In genomic region chr13:113917523-113918371, GRCh38 we compare ENCODE assay signal across 26 cellular contexts. TPM values are rescaled to one million over a fixed set of nuclear protein-coding genes. Genes with fewer than 3 reads are reported as not detected.
DNase-seq lines count a peak whose midpoint lies in the region; ATAC-seq and TF ChIP-seq lines count a peak whose summit lies in the region.
"Had no signal": no experiment of that assay in that cellular context is flagged by ENCODE, and none has a peak within 500 bp of the region (broad histone marks: within the 10 kb centered on the region; RNA-seq: fewer than 3 reads in every experiment).

No MANE protein-coding gene starts in this region.

- ATAC-seq in GM18909 (IDR thresholded peaks at IDR 0.05; ENCODE audit: poor library complexity, unreplicated experiment), result no peak
- no peak for ATAC-seq in GM19467 (IDR thresholded peaks at IDR 0.05; ENCODE audit: unreplicated experiment)
- ATAC-seq in GM18861 (IDR thresholded peaks at IDR 0.05; ENCODE audit: unreplicated experiment), result no peak
- ATAC-seq: stimulated activated naive CD8-positive, alpha-beta T cell treated with anti-CD3 and anti-CD28 coated beads, Interleukin-15, Interleukin-2, amounts not matched to agents 100 U/mL and 50 U/mL, for 24 hours had no signal

- H3K4me1 Mint-ChIP-seq in nephron progenitor cell (peaks cover 5% of the 10 kb centered on the region), type B pancreatic cell (ENCODE audit: unreplicated experiment) (no peaks in the 10 kb centered on the region)
- H3K4me1 Mint-ChIP-seq: immature natural killer cell had no signal

- H3K9ac ChIP-seq in colonic mucosa (ENCODE audit: low read depth in 2 of 2, low read length in 2 of 2), result no peak overlapping the region

- no peak overlapping the region for H3K4me3 Mint-ChIP-seq in nephron progenitor cell
- no peak overlapping the region for H3K4me3 Mint-ChIP-seq in type B pancreatic cell
- H3K4me3 Mint-ChIP-seq: activated naive CD8-positive, alpha-beta T cell; activated T-helper 1 cell treated with anti-CD3 and anti-CD28 coated beads, Interleukin-12 subunit alpha, Interleukin-12 subunit beta, Interleukin-2, Interleukin-4 antibody, amounts not matched to agents 30 ng/mL and 10 ng/mL and 1 ng/mL, durations not matched to agents 14 hours and 24 hours and 36 hours; immature natural killer cell had no signal

- H3K9me3 Mint-ChIP-seq in nephron progenitor cell, result peaks cover 22% of the 10 kb centered on the region
- peaks cover 13% of the 10 kb centered on the region for H3K9me3 Mint-ChIP-seq in type B pancreatic cell

- H3K36me3 ChIP-seq in colonic mucosa, result no peaks in the 10 kb centered on the region
- H3K36me3 ChIP-seq: left ventricle myocardium inferior, upper lobe of left lung had no signal

- H3K4me1 ChIP-seq in colonic mucosa, result no peaks in the 10 kb centered on the region
- H3K4me1 ChIP-seq: left ventricle myocardium inferior, upper lobe of left lung had no signal

- TF ChIP-seq CTCF in colonic mucosa (IDR thresholded peaks at IDR 0.05) (no peak), nephron progenitor cell (IDR thresholded peaks at IDR 0.05) (no peak), type B pancreatic cell (conservative IDR thresholded peaks at IDR 0.05) (no peak)

- DNase-seq in activated T-cell treated with anti-CD3 and anti-CD28 coated beads, Interleukin-2, amount 50 U/mL, for 48 hours, result peak; percentile 10 to 12
- DNase-seq in activated T-cell treated with anti-CD3 and anti-CD28 coated beads for 4 hours, result no peak
- peak; percentile 10 for DNase-seq in colonic mucosa
- DNase-seq in nephron progenitor cell, result no peak
- peak; percentile 64 for DNase-seq in type B pancreatic cell (ENCODE audit: extremely low spot score, unreplicated experiment)
- DNase-seq: activated CD4-positive, alpha-beta T cell treated with anti-CD3 and anti-CD28 coated beads, Interleukin-2, amount 50 U/mL, for 4 hours; Calu3; cerebellar nuclear complex; foreskin fibroblast; GOT3; immature natural killer cell; left ventricle myocardium inferior; NCI-H1417 treated with DMSO at 0.1 percent for 48 hours; NCI-H524; stimulated activated CD4-positive, alpha-beta T cell treated with anti-CD3 and anti-CD28 coated beads, Interleukin-4, amount 100 ng/mL, for 1 hour; stimulated activated naive CD8-positive, alpha-beta T cell treated with anti-CD3 and anti-CD28 coated beads, Interleukin-15, Interleukin-2, amounts not matched to agents 100 U/mL and 50 U/mL, for 24 hours; T-helper 2 cell had no signal

- intact Hi-C loops in colonic mucosa (cut with DNase I), result no loop called here

- no peak overlapping the region for H3K27ac ChIP-seq in colonic mucosa
- H3K27ac ChIP-seq: left ventricle myocardium inferior, SK-N-MC, upper lobe of left lung had no signal

- no peaks in the 10 kb centered on the region for H3K9me3 ChIP-seq in colonic mucosa

- no peak overlapping the region for H3K4me3 ChIP-seq in colonic mucosa
- H3K4me3 ChIP-seq: left ventricle myocardium inferior, SK-N-MC, upper lobe of left lung had no signal

- H3K36me3 Mint-ChIP-seq in nephron progenitor cell (ENCODE audit: low read depth), result peaks cover 5% of the 10 kb centered on the region
- H3K36me3 Mint-ChIP-seq in type B pancreatic cell, result no peaks in the 10 kb centered on the region

- peak overlapping the region; percentile 29 for H3K27ac Mint-ChIP-seq in nephron progenitor cell
- no peak overlapping the region for H3K27ac Mint-ChIP-seq in type B pancreatic cell
- H3K27ac Mint-ChIP-seq: activated naive CD8-positive, alpha-beta T cell; activated T-helper 1 cell treated with anti-CD3 and anti-CD28 coated beads, Interleukin-12 subunit alpha, Interleukin-12 subunit beta, Interleukin-2, Interleukin-4 antibody, amounts not matched to agents 30 ng/mL and 10 ng/mL and 1 ng/mL, durations not matched to agents 14 hours and 24 hours and 36 hours; immature natural killer cell had no signal

- no peaks in the 10 kb centered on the region for H3K27me3 ChIP-seq in colonic mucosa
- H3K27me3 ChIP-seq: upper lobe of left lung had no signal

- H3K27me3 Mint-ChIP-seq in nephron progenitor cell (ENCODE audit: low read depth, poor library complexity) (peaks cover 25% of the 10 kb centered on the region), type B pancreatic cell (peaks cover 21% of the 10 kb centered on the region)

RNA-seq across cellular contexts. Expression of gene GAS6, which starts 53.9 kb away (rescaled TPM):
- total RNA-seq in colonic mucosa (100 to 1,000 TPM; 118 to 121 TPM), type B pancreatic cell (ENCODE audit: low replicate concordance) (42.9 and 102 TPM in 2 replicates)

RNA-seq across cellular contexts. Expression of gene C13orf46, which starts 56.1 kb away (rescaled TPM):
- total RNA-seq in colonic mucosa (under 1 TPM; 0.24 to 0.44 TPM), type B pancreatic cell (ENCODE audit: low replicate concordance) (0.29 TPM in 1 of 2 replicates, not detected in the other)
- total RNA-seq: Daoy, epithelial cell of proximal tubule had no signal

Comparison
In these comparisons a context has a peak if more than half of its experiments do, and no peak if none do; other contexts are left out.
1. DNase-seq: peak in activated T-cell treated with anti-CD3 and anti-CD28 coated beads, Interleukin-2, amount 50 U/mL, for 48 hours (2 of 2), colonic mucosa (single experiment) and type B pancreatic cell (single experiment); none in activated T-cell treated with anti-CD3 and anti-CD28 coated beads for 4 hours (single experiment) and nephron progenitor cell (single experiment).